In the genomic region with DNA sequence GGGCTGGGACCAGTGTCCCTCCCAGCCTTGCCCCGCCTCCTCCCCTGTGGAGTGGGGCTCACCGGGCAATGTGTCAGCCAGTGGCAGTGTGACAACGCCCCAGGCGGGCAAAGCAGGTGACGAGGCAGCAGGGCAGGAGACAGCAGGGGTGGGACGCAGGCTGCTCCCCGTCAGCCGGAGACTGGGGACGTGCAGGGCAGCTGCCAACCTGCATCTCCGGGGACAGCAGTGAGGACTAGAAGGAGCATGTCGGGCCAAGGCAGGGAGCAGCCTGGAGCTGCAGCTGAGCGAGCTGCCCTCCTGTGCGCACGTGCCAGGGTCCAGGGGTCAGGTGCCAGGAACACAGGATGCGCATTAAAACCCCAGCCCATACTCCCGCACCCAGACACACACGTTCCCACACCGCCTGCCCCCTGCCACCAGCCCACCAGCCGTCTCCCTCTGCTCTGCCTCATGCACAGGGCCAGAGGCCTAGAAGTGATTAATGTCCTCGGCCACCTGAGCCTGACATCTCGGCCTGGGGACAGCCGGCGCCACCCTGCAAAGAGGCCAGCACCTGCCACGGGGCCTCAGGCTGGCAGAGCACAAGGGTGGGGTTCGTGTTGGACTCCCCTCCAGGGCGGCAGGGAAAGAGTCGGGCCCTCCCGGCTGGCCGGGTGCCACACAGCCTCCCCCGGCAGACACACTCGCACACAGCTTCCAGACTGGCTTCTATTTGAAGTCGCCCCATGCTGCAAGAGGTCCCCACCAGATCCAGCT, we compare ENCODE assay signal across 23 cellular contexts.
DNase-seq lines count a peak whose midpoint lies in the region; ATAC-seq lines count a peak whose summit lies in the region.
"Had no signal": no experiment of that assay in that cellular context is flagged by ENCODE, and none has a peak within 500 bp of the region (broad histone marks: within the 10 kb centered on the region; RNA-seq: fewer than 3 reads in every experiment).

No MANE protein-coding gene starts in this region.

- no peak overlapping the region for H3K4me3 ChIP-seq in MG63
- H3K4me3 ChIP-seq: GM23338, SJSA1 had no signal

- peak; percentile 15 for ATAC-seq in esophagus mucosa
- no peak for ATAC-seq in GM21367 (IDR thresholded peaks at IDR 0.05; ENCODE audit: unreplicated experiment)
- ATAC-seq: GM23338, HCT116 had no signal

- H3K9me3 ChIP-seq in MG63, result no peaks in the 10 kb centered on the region
- H3K9me3 ChIP-seq: SJSA1 had no signal

- DNase-seq in NCI-H1417 (lab: John Stamatoyannopoulos, UW) (peak in 2 of 3 experiments; percentile 46 to 62), NCI-H1417 treated with DMSO at 0.1 percent for 48 hours (lab: John Stamatoyannopoulos, UW) (no peak), NCI-H69 (lab: John Stamatoyannopoulos, UW) (peak; percentile 34), MG63 (no peak)
- DNase-seq in activated CD4-positive, alpha-beta T cell treated with anti-CD3 and anti-CD28 coated beads for 4 hours, result no peak
- DNase-seq: 8988T; AML-193; C1 segment of cervical spinal cord; Calu3; CD8-positive, alpha-beta memory T cell; DMS53; GDM1; Karpas-422; NCI-H2029; NCI-H345; NCI-H524 treated with DMSO at 0.1 percent for 48 hours; OCI-M1 had no signal

- peak overlapping the region; percentile 80 for H3K27ac ChIP-seq in temporal lobe (ENCODE audit: low read depth, low read length)
- H3K27ac ChIP-seq: SJSA1 had no signal

- H3K36me3 ChIP-seq in MG63, result no peaks in the 10 kb centered on the region
- H3K36me3 ChIP-seq: SJSA1 had no signal

- peaks cover 38% of the 10 kb centered on the region for H3K27me3 ChIP-seq in MG63

Comparison
In these comparisons a context has a peak if more than half of its experiments do, and no peak if none do; other contexts are left out.
1. DNase-seq: peak in NCI-H1417 (2 of 3) and NCI-H69 (single experiment); none in NCI-H1417 treated with DMSO at 0.1 percent for 48 hours (single experiment), activated CD4-positive, alpha-beta T cell treated with anti-CD3 and anti-CD28 coated beads for 4 hours (0 of 2) and MG63 (single experiment).